ENCODE assay signal across 8 cellular contexts in genomic region chr3:187678869-187679268, GRCh38.
DNase-seq lines count a peak whose midpoint lies in the region; ATAC-seq, FAIRE-seq and TF ChIP-seq lines count a peak whose summit lies in the region.

No MANE protein-coding gene starts in this region.

- H3K4me1 ChIP-seq in NT2/D1 (ENCODE audit: insufficient read depth, insufficient read length) (no peaks in the 10 kb centered on the region), iPS DF 6.9 (ENCODE audit: control insufficient read depth, insufficient read depth, low read length) (no peaks in the 10 kb centered on the region; the same call in 1 of the 2 replicates)

- no peak overlapping the region for H3K27ac ChIP-seq in iPS DF 6.9 (ENCODE audit: low read length)

- no peak overlapping the region for H3K9ac ChIP-seq in NT2/D1 (ENCODE audit: insufficient read length, low read depth)

- peak; percentile 49 for ATAC-seq in HG02981 (IDR thresholded peaks at IDR 0.05; ENCODE audit: unreplicated experiment)
- no peak for ATAC-seq in HG03135 (IDR thresholded peaks at IDR 0.05; ENCODE audit: unreplicated experiment)
- ATAC-seq in HG03565 (IDR thresholded peaks at IDR 0.05; ENCODE audit: unreplicated experiment) = no peak

- H3K4me3 ChIP-seq in NT2/D1 (ENCODE audit: insufficient read length, low read depth) = no peak overlapping the region
- H3K4me3 ChIP-seq in iPS DF 6.9 (ENCODE audit: low read length) = no peak overlapping the region

- H3K9me3 ChIP-seq in NT2/D1 (ENCODE audit: insufficient read depth, low read length) (no peaks in the 10 kb centered on the region), iPS DF 6.9 (ENCODE audit: control insufficient read depth, insufficient read depth, low read length) (no peaks in the 10 kb centered on the region)

- WGBS in iPS DF 6.9 (ENCODE audit: insufficient coverage, insufficient read length) = no CpG with 5 or more reads among the region's 4 CpGs

- peak; percentile 61 for TF ChIP-seq CTCF in D721Med (IDR thresholded peaks at IDR 0.05; ENCODE audit: insufficient read depth, missing control alignments)

- H3K27me3 ChIP-seq in NT2/D1 (ENCODE audit: insufficient read depth, insufficient read length) (no peaks in the 10 kb centered on the region), iPS DF 6.9 (ENCODE audit: control insufficient read depth, insufficient read depth, low read length) (no peaks in the 10 kb centered on the region)

- FAIRE-seq in D721Med (lab: Jason Lieb, UNC) = no peak

- DNase-seq in D721Med (ENCODE audit: insufficient read length, low spot score) (no peak), NT2/D1 (ENCODE audit: low read depth, low spot score) (peak; percentile 63), astrocyte of the hippocampus (ENCODE audit: low read depth, low spot score) (peak; percentile 80), iPS DF 6.9 (ENCODE audit: low read depth, low spot score) (peak; percentile 63)
- DNase-seq in stimulated activated CD4-positive, alpha-beta T cell treated with anti-CD3 and anti-CD28 coated beads, Interleukin-2, amount 100 ng/mL, for 24 hours = peak; percentile 32 to 40

- H3K36me3 ChIP-seq in NT2/D1 (ENCODE audit: insufficient read depth, insufficient read length, low read length) (no peaks in the 10 kb centered on the region), iPS DF 6.9 (ENCODE audit: control insufficient read depth, insufficient read depth, low read length) (no peaks in the 10 kb centered on the region)
